20 cellular contexts compared by ENCODE assay signal in the genomic region with DNA sequence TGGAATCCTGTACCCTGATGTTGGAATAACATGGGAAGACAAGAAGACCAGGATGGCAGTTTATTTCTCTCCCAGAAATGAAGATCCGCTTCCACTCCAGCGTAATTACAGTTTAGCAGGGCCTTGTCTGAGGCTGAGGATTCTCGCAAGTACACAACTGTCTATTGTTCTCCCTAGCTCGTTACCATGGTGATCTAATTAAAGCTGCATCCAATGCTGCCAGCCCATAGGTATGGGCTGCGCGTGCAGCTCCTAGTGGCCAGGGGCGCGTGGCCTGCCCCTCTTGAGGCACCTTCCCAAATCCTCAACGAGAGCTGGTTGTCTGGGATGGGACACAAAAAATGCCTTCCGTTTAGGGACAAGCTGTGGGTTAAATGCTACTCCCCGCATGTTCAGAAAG.
DNase-seq lines count a peak whose midpoint lies in the region; ATAC-seq and TF ChIP-seq lines count a peak whose summit lies in the region.
"Had no signal": no experiment of that assay in that cellular context is flagged by ENCODE, and none has a peak within 500 bp of the region (broad histone marks: within the 10 kb centered on the region; RNA-seq: fewer than 3 reads in every experiment).

No MANE protein-coding gene starts in this region.

- ATAC-seq in natural killer cell (no peak), GM21423 (IDR thresholded peaks at IDR 0.05; ENCODE audit: unreplicated experiment) (no peak), HG02981 (IDR thresholded peaks at IDR 0.05; ENCODE audit: unreplicated experiment) (no peak), HG03469 (IDR thresholded peaks at IDR 0.05; ENCODE audit: unreplicated experiment) (no peak)
- ATAC-seq: A549, left ventricle myocardium superior, Panc1 had no signal

- no peaks in the 10 kb centered on the region for H3K9me3 Mint-ChIP-seq in activated CD4-positive, alpha-beta T cell treated with anti-CD3 and anti-CD28 coated beads, Interleukin-2, amount 10 ng/mL, durations not matched to agents 24 days and 14 days
- no peaks in the 10 kb centered on the region for H3K9me3 Mint-ChIP-seq in activated CD4-positive, alpha-beta T cell treated with anti-CD3 and anti-CD28 coated beads, Interleukin-2, amount 10 ng/mL, durations not matched to agents 7 days and 5 days
- peaks cover 0 to 2% (median 0%) of the 10 kb centered on the region in 5 experiments for H3K9me3 Mint-ChIP-seq in brain
- no peaks in the 10 kb centered on the region for H3K9me3 Mint-ChIP-seq in natural killer cell
- H3K9me3 Mint-ChIP-seq: activated T-helper 2 cell treated with anti-CD3 and anti-CD28 coated beads, Interferon-gamma antibody, Interleukin-2, Interleukin-4, amounts not matched to agents 10 μg/mL and 5 μg/mL and 100 μg/mL, durations not matched to agents 14 hours and 24 hours and 36 hours had no signal

- H3K27me3 Mint-ChIP-seq in activated CD4-positive, alpha-beta T cell treated with anti-CD3 and anti-CD28 coated beads, Interleukin-2, amount 10 ng/mL, durations not matched to agents 24 days and 14 days, result no peaks in the 10 kb centered on the region
- H3K27me3 Mint-ChIP-seq in activated CD4-positive, alpha-beta T cell treated with anti-CD3 and anti-CD28 coated beads, Interleukin-2, amount 10 ng/mL, durations not matched to agents 7 days and 5 days, result no peaks in the 10 kb centered on the region
- no peaks in the 10 kb centered on the region for H3K27me3 Mint-ChIP-seq in brain
- H3K27me3 Mint-ChIP-seq in natural killer cell (ENCODE audit: low read depth in 2 of 2), result peaks cover 0 to 2% of the 10 kb centered on the region in 2 donors

- H3K4me1 Mint-ChIP-seq in activated CD4-positive, alpha-beta T cell treated with anti-CD3 and anti-CD28 coated beads, Interleukin-2, amount 10 ng/mL, durations not matched to agents 24 days and 14 days, result no peaks in the 10 kb centered on the region
- no peaks in the 10 kb centered on the region for H3K4me1 Mint-ChIP-seq in activated CD4-positive, alpha-beta T cell treated with anti-CD3 and anti-CD28 coated beads, Interleukin-2, amount 10 ng/mL, durations not matched to agents 7 days and 5 days
- H3K4me1 Mint-ChIP-seq in brain, result peaks cover 78% of the 10 kb centered on the region
- H3K4me1 Mint-ChIP-seq in natural killer cell, result no peaks in the 10 kb centered on the region

- POLR2A ChIA-PET in activated CD4-positive, alpha-beta T cell treated with anti-CD3 and anti-CD28 coated beads, Interleukin-2, amount 10 ng/mL, durations not matched to agents 7 days and 5 days (lab: Charles Lee), result no interaction called here

- no peak overlapping the region for H3K4me3 Mint-ChIP-seq in activated CD4-positive, alpha-beta T cell treated with anti-CD3 and anti-CD28 coated beads, Interleukin-2, amount 10 ng/mL, durations not matched to agents 24 days and 14 days
- H3K4me3 Mint-ChIP-seq in activated CD4-positive, alpha-beta T cell treated with anti-CD3 and anti-CD28 coated beads, Interleukin-2, amount 10 ng/mL, durations not matched to agents 7 days and 5 days, result no peak overlapping the region
- H3K4me3 Mint-ChIP-seq in brain (peak overlapping the region in 1 of 5 experiments; percentile 37), natural killer cell (no peak overlapping the region)
- H3K4me3 Mint-ChIP-seq: HFFc6 had no signal

- no peak for TF ChIP-seq CTCF in brain (conservative IDR thresholded peaks at IDR 0.05)
- TF ChIP-seq CTCF in natural killer cell (IDR thresholded peaks at IDR 0.05), result no peak

- intact Hi-C loops in activated CD4-positive, alpha-beta T cell treated with anti-CD3 and anti-CD28 coated beads, Interleukin-2, amount 10 ng/mL, durations not matched to agents 24 days and 14 days (cut with micrococcal nuclease), result no loop called here
- intact Hi-C loops in natural killer cell (cut with micrococcal nuclease), result no loop called here

- CTCF ChIA-PET in activated CD4-positive, alpha-beta T cell treated with anti-CD3 and anti-CD28 coated beads, Interleukin-2, amount 10 ng/mL, durations not matched to agents 7 days and 5 days (lab: Charles Lee), result interaction anchor here (0.9 kb wide), 1 partner anchor 81 kb away, joined by 3 read pairs; no protein-coding TSS in a partner anchor

- no peak overlapping the region for H3K27ac Mint-ChIP-seq in activated CD4-positive, alpha-beta T cell treated with anti-CD3 and anti-CD28 coated beads, Interleukin-2, amount 10 ng/mL, durations not matched to agents 24 days and 14 days
- H3K27ac Mint-ChIP-seq in activated CD4-positive, alpha-beta T cell treated with anti-CD3 and anti-CD28 coated beads, Interleukin-2, amount 10 ng/mL, durations not matched to agents 7 days and 5 days, result no peak overlapping the region
- peak overlapping the region in 3 of 5 experiments; percentile 46 to 96 (median 59) for H3K27ac Mint-ChIP-seq in brain
- H3K27ac Mint-ChIP-seq in natural killer cell, result no peak overlapping the region
- H3K27ac Mint-ChIP-seq: activated T-helper 2 cell treated with anti-CD3 and anti-CD28 coated beads, Interferon-gamma antibody, Interleukin-2, Interleukin-4, amounts not matched to agents 10 μg/mL and 5 μg/mL and 100 μg/mL, durations not matched to agents 14 hours and 24 hours and 36 hours; HFFc6; progenitor cell of endocrine pancreas had no signal

- DNase-seq in activated CD4-positive, alpha-beta T cell treated with anti-CD3 and anti-CD28 coated beads, Interleukin-2, amount 10 ng/mL, durations not matched to agents 24 days and 14 days, result peak; percentile 25
- no peak for DNase-seq in activated CD4-positive, alpha-beta T cell treated with anti-CD3 and anti-CD28 coated beads, Interleukin-2, amount 10 ng/mL, durations not matched to agents 7 days and 5 days
- DNase-seq in middle frontal gyrus (ENCODE audit: extremely low spot score, low spot score), result peak; percentile 8
- DNase-seq in natural killer cell, result no peak
- DNase-seq: activated CD4-positive, CD25-positive, alpha-beta regulatory T cell treated with anti-CD3 and anti-CD28 coated beads, Interleukin-2, amount 50 U/mL, for 72 hours; erythroblast; HFFc6; left ventricle myocardium superior; NCI-H2029 treated with DMSO at 0.1 percent for 48 hours; NCI-H774; small intestine; testis had no signal

- no peaks in the 10 kb centered on the region for H3K36me3 Mint-ChIP-seq in activated CD4-positive, alpha-beta T cell treated with anti-CD3 and anti-CD28 coated beads, Interleukin-2, amount 10 ng/mL, durations not matched to agents 24 days and 14 days (ENCODE audit: low read depth)
- no peaks in the 10 kb centered on the region for H3K36me3 Mint-ChIP-seq in activated CD4-positive, alpha-beta T cell treated with anti-CD3 and anti-CD28 coated beads, Interleukin-2, amount 10 ng/mL, durations not matched to agents 7 days and 5 days (ENCODE audit: low read depth)
- H3K36me3 Mint-ChIP-seq in brain, result no peaks in the 10 kb centered on the region
- H3K36me3 Mint-ChIP-seq in natural killer cell, result no peaks in the 10 kb centered on the region

Comparison
In these comparisons a context has a peak if more than half of its experiments do, and no peak if none do; other contexts are left out.
1. DNase-seq: peak in activated CD4-positive, alpha-beta T cell treated with anti-CD3 and anti-CD28 coated beads, Interleukin-2, amount 10 ng/mL, durations not matched to agents 24 days and 14 days (single experiment) and middle frontal gyrus (single experiment); none in activated CD4-positive, alpha-beta T cell treated with anti-CD3 and anti-CD28 coated beads, Interleukin-2, amount 10 ng/mL, durations not matched to agents 7 days and 5 days (single experiment) and natural killer cell (single experiment).
2. H3K27ac Mint-ChIP-seq: peak in brain (3 of 5); none in activated CD4-positive, alpha-beta T cell treated with anti-CD3 and anti-CD28 coated beads, Interleukin-2, amount 10 ng/mL, durations not matched to agents 24 days and 14 days (single experiment), activated CD4-positive, alpha-beta T cell treated with anti-CD3 and anti-CD28 coated beads, Interleukin-2, amount 10 ng/mL, durations not matched to agents 7 days and 5 days (single experiment) and natural killer cell (0 of 2).